Comparison of ENCODE assay signal across 12 cellular contexts in genomic region chr17:73401911-73402310, GRCh38.
DNase-seq lines count a peak whose midpoint lies in the region; ATAC-seq and TF ChIP-seq lines count a peak whose summit lies in the region.
"Had no signal": no experiment of that assay in that cellular context is flagged by ENCODE, and none has a peak within 500 bp of the region (broad histone marks: within the 10 kb centered on the region; RNA-seq: fewer than 3 reads in every experiment).

No MANE protein-coding gene starts in this region.

- H3K4me3 ChIP-seq in GM12865 (ENCODE audit: low read depth, low read length) (no peak overlapping the region), dorsolateral prefrontal cortex (peak overlapping the region in 45 of 59 donors; percentile 1 to 52 (median 32)), mucosa of descending colon (no peak overlapping the region)
- H3K4me3 ChIP-seq: SJSA1 had no signal

- H3K4me1 ChIP-seq in mucosa of descending colon (ENCODE audit: low read depth) = no peaks in the 10 kb centered on the region
- H3K4me1 ChIP-seq: parathyroid adenoma had no signal

- DNase-seq in GM12865 (ENCODE audit: low read depth) = peak; percentile 60
- DNase-seq in NCI-H526 treated with DMSO at 0.1 percent for 48 hours (lab: John Stamatoyannopoulos, UW) = peak; percentile 26
- peak; percentile 30 to 77 (median 65) for DNase-seq in dorsolateral prefrontal cortex
- DNase-seq in mucosa of descending colon = peak in 1 of 3 donors; percentile 4
- DNase-seq in progenitor cell of endocrine pancreas (ENCODE audit: low spot score, unreplicated experiment) = no peak
- DNase-seq in GM10248 (ENCODE audit: extremely low spot score) = no peak
- no peak for DNase-seq in effector CD4-positive, alpha-beta T cell
- DNase-seq: activated effector memory CD4-positive, alpha-beta T cell treated with anti-CD3 and anti-CD28 coated beads, Interleukin-2, amount 50 U/mL, for 16 hours had no signal

- H3K27me3 ChIP-seq in dorsolateral prefrontal cortex = no peaks in the 10 kb centered on the region

- no peaks in the 10 kb centered on the region for H3K27me3 Mint-ChIP-seq in progenitor cell of endocrine pancreas
- H3K27me3 Mint-ChIP-seq: IgD-negative memory B cell had no signal

- no peaks in the 10 kb centered on the region for H3K36me3 ChIP-seq in mucosa of descending colon (ENCODE audit: low read depth)
- H3K36me3 ChIP-seq: SJSA1 had no signal

- ATAC-seq in mucosa of descending colon (peak; percentile 18), HG03108 (IDR thresholded peaks at IDR 0.05; ENCODE audit: unreplicated experiment) (no peak)

- peaks cover 3% of the 10 kb centered on the region for H3K4me1 Mint-ChIP-seq in progenitor cell of endocrine pancreas (ENCODE audit: low read depth)

- TF ChIP-seq CTCF in GM12865 (IDR thresholded peaks at IDR 0.05; ENCODE audit: insufficient read depth, low read depth, low read length, missing control alignments) (no peak), dorsolateral prefrontal cortex (IDR thresholded peaks at IDR 0.05 in 54 of 56, conservative IDR thresholded peaks at IDR 0.05 in 2 of 56; ENCODE audit: low read depth in 1 of 56, partially characterized antibody in 56 of 56) (no peak), mucosa of descending colon (IDR thresholded peaks at IDR 0.05) (no peak), progenitor cell of endocrine pancreas (IDR thresholded peaks at IDR 0.05; ENCODE audit: unreplicated experiment) (no peak), GM10248 (IDR thresholded peaks at IDR 0.05; ENCODE audit: control extremely low read depth, extremely low read depth, low read depth, missing control alignments) (no peak)

- H3K4me3 Mint-ChIP-seq in progenitor cell of endocrine pancreas (ENCODE audit: low read depth) = no peak overlapping the region
- H3K4me3 Mint-ChIP-seq: IgD-negative memory B cell had no signal

- H3K27ac Mint-ChIP-seq in progenitor cell of endocrine pancreas = no peak overlapping the region

- H3K9me3 ChIP-seq in mucosa of descending colon = no peaks in the 10 kb centered on the region
- H3K9me3 ChIP-seq: SJSA1 had no signal

- intact Hi-C loops in dorsolateral prefrontal cortex (cut with DNase I) = no loop called here
- intact Hi-C loops in mucosa of descending colon (cut with DNase I, micrococcal nuclease) = no loop called here

- peak overlapping the region in 3 of 59 donors; percentile 35 to 76 (median 63) for H3K27ac ChIP-seq in dorsolateral prefrontal cortex
- H3K27ac ChIP-seq: parathyroid adenoma, SJSA1 had no signal

- H3K36me3 Mint-ChIP-seq in progenitor cell of endocrine pancreas (ENCODE audit: insufficient read depth) = no peaks in the 10 kb centered on the region

- POLR2A ChIA-PET in GM10248 (lab: Yijun Ruan, JAX) = no interaction called here

- no peaks in the 10 kb centered on the region for H3K9me3 Mint-ChIP-seq in progenitor cell of endocrine pancreas (ENCODE audit: low read depth)
- H3K9me3 Mint-ChIP-seq: IgD-negative memory B cell had no signal

- CTCF ChIA-PET in GM10248 (lab: Yijun Ruan, JAX) = no interaction called here

Comparison
In these comparisons a context has a peak if more than half of its experiments do, and no peak if none do; other contexts are left out.
1. DNase-seq: peak in GM12865 (single experiment), NCI-H526 treated with DMSO at 0.1 percent for 48 hours (single experiment) and dorsolateral prefrontal cortex (10 of 10); none in progenitor cell of endocrine pancreas (single experiment), GM10248 (single experiment) and effector CD4-positive, alpha-beta T cell (single experiment).
2. H3K4me3 ChIP-seq: peak in dorsolateral prefrontal cortex (45 of 59); none in GM12865 (single experiment) and mucosa of descending colon (single experiment).